Comparison of ENCODE assay signal across 8 cellular contexts in genomic region chr20:63858393-63859165, GRCh38. TPM values are rescaled to one million over a fixed set of nuclear protein-coding genes. Genes with fewer than 3 reads are reported as not detected.
DNase-seq lines count a peak whose midpoint lies in the region; ATAC-seq and TF ChIP-seq lines count a peak whose summit lies in the region.

No MANE protein-coding gene starts in this region.

- TF ChIP-seq EP300 in tibial nerve (IDR thresholded peaks at IDR 0.05) = no peak

- H3K27me3 ChIP-seq in kidney epithelial cell (ENCODE audit: control insufficient read depth, insufficient read depth, low read length) = peaks cover 22% of the 10 kb centered on the region
- H3K27me3 ChIP-seq in tibial nerve = peaks cover 0 to 27% of the 10 kb centered on the region in 2 donors

- H3K9me3 ChIP-seq in tibial nerve = no peaks in the 10 kb centered on the region

- TF ChIP-seq CTCF in 22Rv1 (IDR thresholded peaks at IDR 0.05) (peak; percentile 22; the same call in 1 of the 2 replicates), kidney epithelial cell (IDR thresholded peaks at IDR 0.05; ENCODE audit: insufficient read depth, low read length, poor library complexity, severe bottlenecking) (peak; percentile 53), tibial nerve (IDR thresholded peaks at IDR 0.05) (peak in 2 of 5 experiments; percentile 4 to 12)

- ATAC-seq in HG03342 (IDR thresholded peaks at IDR 0.05; ENCODE audit: unreplicated experiment) (no peak), GM21723 (IDR thresholded peaks at IDR 0.05; ENCODE audit: unreplicated experiment) (no peak)

- peak; percentile 48 for DNase-seq in HK-2 (ENCODE audit: unreplicated experiment)
- peak; percentile 39 for DNase-seq in astrocyte of the hippocampus (ENCODE audit: low read depth, low spot score)
- DNase-seq in kidney epithelial cell (ENCODE audit: low read depth) = no peak
- DNase-seq in tibial nerve (ENCODE audit: low spot score in 2 of 2) = no peak
- no peak for DNase-seq in activated effector memory CD4-positive, alpha-beta T cell treated with Interleukin-2 at 50 U/mL for 16 hours

- 7 to 9% methylated on average over 11 to 12 of the region's 12 CpGs for WGBS in tibial nerve, 2 donors

- peaks cover 3 to 68% (median 40%) of the 10 kb centered on the region in 4 donors for H3K4me1 ChIP-seq in tibial nerve

- TF ChIP-seq POLR2A in tibial nerve (IDR thresholded peaks at IDR 0.05) = no peak

- H3K4me3 ChIP-seq in kidney epithelial cell (ENCODE audit: low read depth, low read length) (no peak overlapping the region), tibial nerve (no peak overlapping the region)

- H3K36me3 ChIP-seq in kidney epithelial cell (ENCODE audit: control insufficient read depth, insufficient read depth, low read length) (no peaks in the 10 kb centered on the region), tibial nerve (peaks cover 0 to 19% (median 7%) of the 10 kb centered on the region in 3 donors)

- H3K27ac ChIP-seq in 22Rv1 = no peak overlapping the region
- H3K27ac ChIP-seq in tibial nerve = peak overlapping the region in 3 of 4 donors; percentile 4 to 68 (median 65)

RNA-seq across cellular contexts. Expression of gene ABHD16B, which starts 2.7 kb away (rescaled TPM):
- total RNA-seq in kidney epithelial cell (not detected in 2 replicates), tibial nerve (not detected)

RNA-seq across cellular contexts. Expression of gene TPD52L2, which starts 6.5 kb away (rescaled TPM):
- total RNA-seq in kidney epithelial cell = 166 and 177 TPM in 2 replicates
- 100 to 1,000 TPM; 108 to 122 (median 115) TPM for total RNA-seq in tibial nerve

RNA-seq across cellular contexts. Expression of gene ZBTB46, which starts 27.5 kb away (rescaled TPM):
- 7.2 and 7.8 TPM in 2 replicates for total RNA-seq in kidney epithelial cell
- 10 to 100 TPM; 11.5 to 20.4 (median 12.6) TPM for total RNA-seq in tibial nerve

RNA-seq across cellular contexts. Expression of gene DNAJC5, which starts 36.3 kb away (rescaled TPM):
- 53.9 and 57.2 TPM in 2 replicates for total RNA-seq in kidney epithelial cell
- total RNA-seq in tibial nerve = 10 to 100 TPM; 30.6 to 40.2 (median 32.1) TPM

Comparison
In these comparisons a context has a peak if more than half of its experiments do, and no peak if none do; other contexts are left out.
1. DNase-seq: peak in HK-2 (single experiment) and astrocyte of the hippocampus (single experiment); none in kidney epithelial cell (single experiment), tibial nerve (0 of 2) and activated effector memory CD4-positive, alpha-beta T cell treated with Interleukin-2 at 50 U/mL for 16 hours (single experiment).